In the genomic region with DNA sequence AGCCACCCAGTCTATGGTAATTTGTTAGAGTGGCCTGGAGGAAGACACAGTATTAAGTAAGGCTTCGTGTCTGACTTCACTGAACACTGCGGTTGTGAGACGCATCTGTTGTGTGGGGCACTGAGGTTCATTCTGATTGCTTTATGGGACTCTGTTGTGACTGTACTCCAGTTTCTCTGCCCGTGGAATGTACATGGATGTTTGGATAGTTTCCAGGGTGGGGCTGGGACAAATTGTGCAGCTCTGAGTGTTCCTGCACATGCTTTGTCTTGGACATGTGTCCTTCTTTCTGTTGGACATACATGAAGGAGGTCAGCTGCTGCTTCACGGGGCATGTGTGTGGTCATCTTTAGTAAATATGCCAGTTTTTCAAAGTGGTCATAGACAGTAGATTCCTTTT, we compare ENCODE assay signal across 12 cellular contexts. TPM values are rescaled to one million over a fixed set of nuclear protein-coding genes. Genes with fewer than 3 reads are reported as not detected.
DNase-seq lines count a peak whose midpoint lies in the region; ATAC-seq and TF ChIP-seq lines count a peak whose summit lies in the region.
"Had no signal": no experiment of that assay in that cellular context is flagged by ENCODE, and none has a peak within 500 bp of the region (broad histone marks: within the 10 kb centered on the region; RNA-seq: fewer than 3 reads in every experiment).

No MANE protein-coding gene starts in this region.

- no peak overlapping the region for H4K8ac ChIP-seq in IMR-90 (ENCODE audit: low read depth in 2 of 2, low read length in 2 of 2)

- no peaks in the 10 kb centered on the region for H3K9me3 ChIP-seq in CD4-positive, alpha-beta T cell (ENCODE audit: control insufficient read depth, low read length)
- H3K9me3 ChIP-seq in IMR-90 (ENCODE audit: control insufficient read depth, insufficient read depth, low read length) (no peaks in the 10 kb centered on the region), psoas muscle (no peaks in the 10 kb centered on the region)

- peaks cover 80% of the 10 kb centered on the region for H3K4me1 Mint-ChIP-seq in CD4-positive, alpha-beta T cell (ENCODE audit: low read depth)

- peak overlapping the region; percentile 73 for H2AK9ac ChIP-seq in IMR-90 (replicated peaks; ENCODE audit: low read depth, low read length, poor library complexity)

- H3K27ac Mint-ChIP-seq in CD4-positive, alpha-beta T cell: peak overlapping the region; percentile 79

- peak overlapping the region; percentile 12; the same call in 1 of the 2 replicates for H2AK5ac ChIP-seq in IMR-90 (ENCODE audit: low read depth, low read length)

- 0 out of 2 replicates have a peak overlapping the region, but pooled peaks have one; percentile 3 for H3K4ac ChIP-seq in IMR-90 (ENCODE audit: low read depth, low read length)

- no peak overlapping the region for H4K5ac ChIP-seq in IMR-90 (ENCODE audit: low read depth, low read length)

- TF ChIP-seq POLR2A in IMR-90 (IDR thresholded peaks at IDR 0.05; ENCODE audit: low read depth, low read length): no peak

- H3K36me3 ChIP-seq in IMR-90 (ENCODE audit: control insufficient read depth, insufficient read depth, low read length) (no peaks in the 10 kb centered on the region), psoas muscle (ENCODE audit: insufficient read depth in 1 of 2, low read depth in 1 of 2) (no peaks in the 10 kb centered on the region)
- H3K36me3 ChIP-seq: brain microvascular endothelial cell had no signal

- POLR2A ChIA-PET in CD4-positive, alpha-beta T cell (lab: Charles Lee): no interaction called here
- POLR2A ChIA-PET in IMR-90 (lab: Charles Lee; ENCODE audit: unreplicated experiment): no interaction called here

- DNase-seq in CD4-positive, alpha-beta T cell: no peak
- peak; percentile 28 for DNase-seq in IMR-90
- peak; percentile 53 for DNase-seq in epidermal melanocyte (ENCODE audit: insufficient read length, low spot score)
- no peak for DNase-seq in psoas muscle
- no peak for DNase-seq in stimulated activated CD4-positive, alpha-beta T cell treated with anti-CD3 and anti-CD28 coated beads, Interleukin-2, amount 100 ng/mL, for 48 hours
- DNase-seq: activated CD4-positive, CD25-positive, alpha-beta regulatory T cell; brain microvascular endothelial cell; Calu3; NCI-H524 treated with DMSO at 0.1 percent for 48 hours had no signal

- no peak overlapping the region for H2BK20ac ChIP-seq in IMR-90 (ENCODE audit: low read depth, low read length)

- in situ Hi-C loops in IMR-90 (cut with MboI; ENCODE audit: low sequenced_read_pairs): no loop called here

- no peak overlapping the region for H3K56ac ChIP-seq in IMR-90 (ENCODE audit: extremely low read depth, insufficient read depth, low read length)

- no peak overlapping the region for H3K4me2 ChIP-seq in IMR-90 (ENCODE audit: low read depth, low read length)

- no peak overlapping the region for H3K27ac ChIP-seq in CD4-positive, alpha-beta T cell (ENCODE audit: low read depth, low read length)
- H3K27ac ChIP-seq in IMR-90 (ENCODE audit: insufficient read depth, low read length) (no peak overlapping the region), psoas muscle (no peak overlapping the region)
- H3K27ac ChIP-seq: brain microvascular endothelial cell had no signal

- H4K20me1 ChIP-seq in IMR-90 (ENCODE audit: insufficient read depth, low read length): peaks cover 16% of the 10 kb centered on the region; the same call in 1 of the 2 replicates

- CTCF ChIA-PET in CD4-positive, alpha-beta T cell (lab: Charles Lee): no interaction called here
- CTCF ChIA-PET in IMR-90 (lab: Yijun Ruan, JAX): interaction anchor here (0.6 kb wide), 1 partner anchor 169 kb away, joined by 4 read pairs; no protein-coding TSS in a partner anchor

- H3K27me3 Mint-ChIP-seq in CD4-positive, alpha-beta T cell: no peaks in the 10 kb centered on the region

- no peaks in the 10 kb centered on the region for H3K27me3 ChIP-seq in CD4-positive, alpha-beta T cell (ENCODE audit: control insufficient read depth, insufficient read depth, low read length)
- H3K27me3 ChIP-seq in IMR-90 (ENCODE audit: control insufficient read depth, insufficient read depth, low read length) (no peaks in the 10 kb centered on the region), psoas muscle (ENCODE audit: insufficient read depth in 3 of 3, low read length in 2 of 3) (no peaks in the 10 kb centered on the region)
- H3K27me3 ChIP-seq: brain microvascular endothelial cell had no signal

- no peak overlapping the region for H3K23ac ChIP-seq in IMR-90 (ENCODE audit: low read depth, low read length)

- intact Hi-C loops in CD4-positive, alpha-beta T cell (cut with DNase I, micrococcal nuclease): loop anchor here in 1 of 2 experiments (5.0 kb wide), 1 partner anchor 57 kb away; no protein-coding TSS in a partner anchor
- intact Hi-C loops in IMR-90 (cut with micrococcal nuclease) (no loop called here), psoas muscle (cut with DNase I) (no loop called here)

- H3K79me1 ChIP-seq in IMR-90 (ENCODE audit: low read depth in 1 of 2, low read length in 2 of 2): peaks cover 12 to 28% of the 10 kb centered on the region in 2 experiments; a peak in 3 of 4 replicates

- H3K4me3 Mint-ChIP-seq in CD4-positive, alpha-beta T cell: no peak overlapping the region

- no peak overlapping the region for H2BK5ac ChIP-seq in IMR-90 (ENCODE audit: low read depth, low read length, poor library complexity, severe bottlenecking)

- no peak overlapping the region for H3K14ac ChIP-seq in IMR-90 (replicated peaks; ENCODE audit: low read depth, low read length)

- H3K9ac ChIP-seq in IMR-90 (ENCODE audit: low read depth, low read length): no peak overlapping the region

- no peak overlapping the region for H2AFZ ChIP-seq in IMR-90 (replicated peaks; ENCODE audit: low read length, poor library complexity)

- H2BK120ac ChIP-seq in IMR-90 (ENCODE audit: low read depth, low read length): no peak overlapping the region

- H4K91ac ChIP-seq in IMR-90 (ENCODE audit: insufficient read depth, low read depth, low read length): no peak overlapping the region

- TF ChIP-seq CTCF in CD4-positive, alpha-beta T cell (IDR thresholded peaks at IDR 0.05): no peak
- TF ChIP-seq CTCF in IMR-90 (conservative IDR thresholded peaks at IDR 0.05; ENCODE audit: low read depth, low read length) (no peak), psoas muscle (IDR thresholded peaks at IDR 0.05) (no peak)

- H2BK15ac ChIP-seq in IMR-90 (ENCODE audit: low read depth, low read length): no peak overlapping the region

- no peak for TF ChIP-seq RAD21 in IMR-90 (IDR thresholded peaks at IDR 0.05; ENCODE audit: low read length)

- no TSS peak for BruUV-seq in IMR-90 (replicated peaks; lab: Mats Ljungman, UMichigan)

- WGBS in IMR-90 (ENCODE audit: extremely low coverage in 2 of 2, insufficient read length in 1 of 2), 2 experiments: 57% methylated on average over 1 of the region's 5 CpGs; no CpG with 5 or more reads in 1 of the 2 experiments
- 33 to 62% (median 38%) methylated on average over 5 of the region's 5 CpGs for WGBS in psoas muscle, 3 donors

- peaks cover 23% of the 10 kb centered on the region for H3K9me1 ChIP-seq in IMR-90 (ENCODE audit: insufficient read depth, low read length)

- ATAC-seq in CD4-positive, alpha-beta T cell (ENCODE audit: poor library complexity): no peak
- ATAC-seq in IMR-90 (ENCODE audit: low read depth): peak; percentile 18; the same call in 1 of the 2 replicates
- ATAC-seq in psoas muscle: peak in 3 of 4 donors; percentile 39 to 66 (median 47)
- ATAC-seq in HG03097 (IDR thresholded peaks at IDR 0.05; ENCODE audit: low FRiP score, unreplicated experiment): no peak
- ATAC-seq in GM18907 (IDR thresholded peaks at IDR 0.05; ENCODE audit: unreplicated experiment): no peak
- ATAC-seq: GM12878 had no signal

- dilution Hi-C loops in IMR-90 (cut with HindIII; ENCODE audit: low sequenced_read_pairs, unreplicated experiment): no loop called here

- H3K9me3 Mint-ChIP-seq in CD4-positive, alpha-beta T cell: no peaks in the 10 kb centered on the region

- peaks cover 3% of the 10 kb centered on the region for H3K36me3 Mint-ChIP-seq in CD4-positive, alpha-beta T cell (ENCODE audit: low read depth)

- H3K4me1 ChIP-seq in IMR-90 (ENCODE audit: control insufficient read depth, insufficient read depth, low read length) (peaks cover 19% of the 10 kb centered on the region), psoas muscle (peaks cover 8% of the 10 kb centered on the region)

- H3K4me3 ChIP-seq in IMR-90 (ENCODE audit: insufficient read depth, low read depth, low read length) (no peak overlapping the region), psoas muscle (no peak overlapping the region)
- H3K4me3 ChIP-seq: GM12878 had no signal

- no peak overlapping the region for H3K18ac ChIP-seq in IMR-90 (ENCODE audit: low read depth, low read length)

TF ChIP-seq in IMR-90, 13 proteins besides CTCF, POLR2A, EP300 and RAD21 (continues in another document):
- TF ChIP-seq NFE2L2 (IDR thresholded peaks at IDR 0.05; ENCODE audit: low read depth, low read length): no peak
- no peak for TF ChIP-seq MAFK (IDR thresholded peaks at IDR 0.05; ENCODE audit: low read depth, low read length)
- no peak for TF ChIP-seq SMC3 (IDR thresholded peaks at IDR 0.05; ENCODE audit: low read depth, low read length)
- no peak for TF ChIP-seq RFX5 (IDR thresholded peaks at IDR 0.05; ENCODE audit: low read depth, low read length)
- no peak for TF ChIP-seq CEBPB (IDR thresholded peaks at IDR 0.05; ENCODE audit: low read depth, low read length)
- TF ChIP-seq, protein P1, sequence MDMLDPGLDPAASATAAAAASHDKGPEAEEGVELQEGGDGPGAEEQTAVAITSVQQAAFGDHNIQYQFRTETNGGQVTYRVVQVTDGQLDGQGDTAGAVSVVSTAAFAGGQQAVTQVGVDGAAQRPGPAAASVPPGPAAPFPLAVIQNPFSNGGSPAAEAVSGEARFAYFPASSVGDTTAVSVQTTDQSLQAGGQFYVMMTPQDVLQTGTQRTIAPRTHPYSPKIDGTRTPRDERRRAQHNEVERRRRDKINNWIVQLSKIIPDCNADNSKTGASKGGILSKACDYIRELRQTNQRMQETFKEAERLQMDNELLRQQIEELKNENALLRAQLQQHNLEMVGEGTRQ (IDR thresholded peaks at IDR 0.05; ENCODE audit: low read depth, low read length): no peak
- no peak for TF ChIP-seq RCOR1 (IDR thresholded peaks at IDR 0.05; ENCODE audit: insufficient replicate concordance, low read length)
- TF ChIP-seq FOS (IDR thresholded peaks at IDR 0.05; ENCODE audit: low read depth, low read length): no peak

RNA-seq across cellular contexts. Expression of a gene that starts 58.5 kb away (rescaled TPM):
- total RNA-seq in CD4-positive, alpha-beta T cell: 100 to 1,000 TPM; 162 to 164 TPM
- total RNA-seq in IMR-90 (2012; rRNA removed) (204 and 251 TPM in 2 replicates), psoas muscle (100 to 1,000 TPM in 1 of 4 donors, 10 to 100 TPM in 3; 56.8 to 143 (median 92.2) TPM)
- polyA plus RNA-seq in IMR-90 (2012; rRNA removed) (103 and 117 TPM in 2 replicates), psoas muscle (100 to 1,000 TPM; 106 to 226 (median 208) TPM)
- polyA plus RNA-seq in IMR-90 (2012; cell fraction: cytosol; rRNA removed): 55.7 and 87.1 TPM in 2 replicates
- polyA plus RNA-seq in IMR-90 (2012; cell fraction: nucleus; rRNA removed; ENCODE audit: low replicate concordance): 43.7 and 137 TPM in 2 replicates

Comparison
In these comparisons a context has a peak if more than half of its experiments do, and no peak if none do; other contexts are left out.
1. ATAC-seq: peak in IMR-90 (single experiment) and psoas muscle (3 of 4); none in CD4-positive, alpha-beta T cell (single experiment), HG03097 (single experiment) and GM18907 (single experiment).
2. DNase-seq: peak in IMR-90 (single experiment) and epidermal melanocyte (single experiment); none in CD4-positive, alpha-beta T cell (0 of 10), psoas muscle (0 of 2) and stimulated activated CD4-positive, alpha-beta T cell treated with anti-CD3 and anti-CD28 coated beads, Interleukin-2, amount 100 ng/mL, for 48 hours (0 of 2).